21 cellular contexts compared by ENCODE assay signal in genomic region chr5:54870251-54870650, GRCh38.
"Had no signal": no experiment of that assay in that cellular context is flagged by ENCODE, and none has a peak within 500 bp of the region (broad histone marks: within the 10 kb centered on the region; RNA-seq: fewer than 3 reads in every experiment).

No MANE protein-coding gene starts in this region.

- H3K4me3 ChIP-seq: colonic mucosa, esophagus squamous epithelium, gastrocnemius medialis, heart right ventricle, left lung, lower lobe of right lung, mucosa of descending colon had no signal

- H3K9me3 ChIP-seq: colonic mucosa, esophagus squamous epithelium, gastrocnemius medialis, heart right ventricle, left lung, lower lobe of right lung, mucosa of descending colon had no signal

- ATAC-seq: effector memory CD8-positive, alpha-beta T cell; esophagus mucosa; gastrocnemius medialis; heart right ventricle; left cardiac atrium; left lung; left ventricle myocardium superior; lower lobe of right lung; mucosa of descending colon had no signal

- H3K27me3 ChIP-seq: colonic mucosa, esophagus squamous epithelium, gastrocnemius medialis, heart right ventricle, left lung had no signal

- H3K36me3 ChIP-seq: colonic mucosa, esophagus squamous epithelium, gastrocnemius medialis, heart right ventricle, left lung, lower lobe of right lung had no signal

- H3K27ac ChIP-seq: colonic mucosa, epithelial cell of prostate, esophagus squamous epithelium, gastrocnemius medialis, heart right ventricle, left lung, lower lobe of right lung had no signal

- H3K4me1 ChIP-seq: colonic mucosa had no signal

- DNase-seq: colonic mucosa; cortex of kidney; effector CD8-positive, alpha-beta T cell; effector memory CD8-positive, alpha-beta T cell; endodermal cell; erythroblast; esophagus squamous epithelium; foreskin melanocyte; gastrocnemius medialis; glutamatergic neuron; head of caudate nucleus; heart right ventricle; hippocampal formation; left cardiac atrium; left lung; left ventricle myocardium superior; lower lobe of right lung; mesenchymal stem cell; mucosa of descending colon had no signal
